12 cellular contexts compared by ENCODE assay signal in the genomic region with DNA sequence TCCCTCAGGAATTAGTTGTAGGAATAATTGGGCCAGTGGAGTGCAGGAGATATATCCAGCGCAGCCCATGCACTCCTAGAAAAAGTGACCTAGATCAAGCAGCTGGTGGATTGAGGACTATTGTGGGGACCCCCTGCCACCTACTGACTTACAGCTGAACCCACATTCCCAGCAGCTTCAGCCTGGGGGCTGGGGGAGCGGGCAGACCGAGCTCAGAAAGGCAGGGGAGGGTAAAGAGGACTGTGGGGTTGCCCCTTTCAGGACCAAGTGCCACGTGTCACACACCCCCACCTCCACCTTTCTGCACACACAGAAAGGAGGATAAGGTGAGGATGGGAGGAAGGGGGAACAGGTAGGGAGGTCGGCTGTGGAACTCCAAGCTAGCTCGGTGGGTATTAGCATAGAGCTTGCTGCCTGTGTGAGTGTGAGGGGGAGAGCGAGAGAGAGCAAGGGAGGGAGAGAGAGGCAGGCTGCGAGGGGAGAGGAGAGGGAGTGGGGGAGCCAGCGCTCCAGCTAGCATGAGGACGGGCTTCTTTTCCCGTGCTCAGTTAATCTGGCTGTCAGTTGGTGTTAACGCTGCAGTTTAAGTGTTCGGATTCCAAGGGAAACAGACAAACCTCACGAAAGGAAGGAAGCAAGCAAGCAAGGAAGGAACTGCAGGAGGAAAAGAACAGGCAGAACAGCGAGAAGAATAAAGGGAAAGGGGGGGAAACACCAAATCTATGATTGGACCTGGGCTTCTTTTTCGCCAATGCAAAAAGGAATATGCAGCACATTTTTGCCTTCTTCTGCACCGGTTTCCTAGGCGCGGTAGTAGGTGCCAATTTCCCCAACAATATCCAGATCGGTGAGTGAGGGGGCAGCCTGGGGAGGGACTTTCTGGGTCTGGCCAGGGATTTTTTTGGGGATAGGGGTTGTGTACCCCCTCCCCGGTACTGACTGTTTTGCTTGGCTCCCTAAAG. TPM values are rescaled to one million over a fixed set of nuclear protein-coding genes. Genes with fewer than 3 reads are reported as not detected.
A peak's percentile ranks its signal among the peaks of the same experiment; 100 is the strongest.
DNase-seq lines count a peak whose midpoint lies in the region; ATAC-seq and TF ChIP-seq lines count a peak whose summit lies in the region.
"Had no signal": no experiment of that assay in that cellular context is flagged by ENCODE, and none has a peak within 500 bp of the region (broad histone marks: within the 10 kb centered on the region; RNA-seq: fewer than 3 reads in every experiment).

TSS of gene GRIA1 (plus strand) at position 547 of the 962 bp plus-strand sequence.

- H3K27me3 Mint-ChIP-seq in CD14-positive monocyte (ENCODE audit: low read depth in 3 of 3) = peaks cover 11 to 26% (median 17%) of the 10 kb centered on the region in 3 donors

- H3K4me3 ChIP-seq in iPS DF 6.9 (ENCODE audit: low read length) = peak within 1 kb of the TSS; percentile 28; the same call in 1 of the 2 replicates
- peak within 1 kb of the TSS in 3 of 4 donors; percentile 6 to 21 (median 18) for H3K4me3 ChIP-seq in sigmoid colon
- H3K4me3 ChIP-seq: uterus had no signal

- intact Hi-C loops in sigmoid colon (cut with DNase I) = no loop called here
- intact Hi-C loops in CD14-positive monocyte (cut with micrococcal nuclease) = no loop called here

- WGBS in iPS DF 6.9 (ENCODE audit: insufficient coverage, insufficient read length) = no CpG with 5 or more reads among the region's 21 CpGs
- 12 to 16% methylated on average over 21 of the region's 21 CpGs for WGBS in sigmoid colon, 2 donors

- ATAC-seq in HG03520 (IDR thresholded peaks at IDR 0.05; ENCODE audit: unreplicated experiment) = no peak

- H3K27ac ChIP-seq in iPS DF 6.9 (ENCODE audit: low read length) (no peak within 1 kb of the TSS), sigmoid colon (no peak within 1 kb of the TSS)
- H3K27ac ChIP-seq: uterus had no signal

- DNase-seq in HCEC 1CT (peak; percentile 37), amniotic epithelial cell (ENCODE audit: low read depth) (peak; percentile 23), iPS DF 6.9 (ENCODE audit: low read depth, low spot score) (no peak), sigmoid colon (no peak), CD14-positive monocyte (ENCODE audit: low spot score) (no peak), NCI-H146 treated with DMSO at 0.1 percent for 48 hours (lab: John Stamatoyannopoulos, UW; ENCODE audit: unreplicated experiment) (no peak)
- no peak for DNase-seq in activated CD8-positive, alpha-beta memory T cell treated with anti-CD3 and anti-CD28 coated beads, Interleukin-2, amount 50 U/mL, for 4 hours
- DNase-seq: activated CD4-positive, CD25-positive, alpha-beta regulatory T cell treated with anti-CD3 and anti-CD28 coated beads, Interleukin-2, amount 50 U/mL, for 72 hours; stimulated activated CD4-positive, alpha-beta T cell treated with anti-CD3 and anti-CD28 coated beads, Interleukin-1b, Interleukin-23, amount 100 ng/mL, for 48 hours; uterus had no signal

- H3K4me1 ChIP-seq in iPS DF 6.9 (ENCODE audit: control insufficient read depth, insufficient read depth, low read length) (no peaks in the 10 kb centered on the region; the same call in 1 of the 2 replicates), sigmoid colon (no peaks in the 10 kb centered on the region)
- H3K4me1 ChIP-seq: uterus had no signal

- H3K4me1 Mint-ChIP-seq in CD14-positive monocyte = no peaks in the 10 kb centered on the region

- H3K9me3 ChIP-seq in iPS DF 6.9 (ENCODE audit: control insufficient read depth, insufficient read depth, low read length) (no peaks in the 10 kb centered on the region), sigmoid colon (no peaks in the 10 kb centered on the region)
- H3K9me3 ChIP-seq: uterus had no signal

- no peaks in the 10 kb centered on the region for H3K36me3 Mint-ChIP-seq in CD14-positive monocyte

- peak within 1 kb of the TSS in 1 of 2 donors; percentile 35 for H3K4me3 Mint-ChIP-seq in CD14-positive monocyte

- TF ChIP-seq CTCF in sigmoid colon (IDR thresholded peaks at IDR 0.05) (no peak), CD14-positive monocyte (IDR thresholded peaks at IDR 0.05) (no peak)

- TF ChIP-seq EP300 in sigmoid colon (IDR thresholded peaks at IDR 0.05) = no peak

- peak within 1 kb of the TSS in 1 of 7 donors; percentile 10 for H3K27ac Mint-ChIP-seq in CD14-positive monocyte

- TF ChIP-seq POLR2A in sigmoid colon (IDR thresholded peaks at IDR 0.05) = no peak

- H3K36me3 ChIP-seq in iPS DF 6.9 (ENCODE audit: control insufficient read depth, insufficient read depth, low read length) (no peaks in the 10 kb centered on the region), sigmoid colon (no peaks in the 10 kb centered on the region)
- H3K36me3 ChIP-seq: uterus had no signal

- H3K9me3 Mint-ChIP-seq in CD14-positive monocyte = peaks cover 0 to 2% (median 0%) of the 10 kb centered on the region in 7 donors

- no peaks in the 10 kb centered on the region for H3K27me3 ChIP-seq in iPS DF 6.9 (ENCODE audit: control insufficient read depth, insufficient read depth, low read length)
- peaks cover 0 to 26% (median 0%) of the 10 kb centered on the region in 3 donors for H3K27me3 ChIP-seq in sigmoid colon

RNA-seq across cellular contexts. Expression of gene GRIA1, which starts in this region (rescaled TPM):
- total RNA-seq in sigmoid colon = 1 to 10 TPM in 2 of 4 donors, under 1 TPM in 2; 0.36 to 1.5 (median 0.88) TPM
- under 1 TPM in 2 of 3 donors, not detected in 1; under 0.01 to 0.17 TPM for polyA plus RNA-seq in sigmoid colon
- not detected for polyA plus RNA-seq in CD14-positive monocyte
- total RNA-seq: H4 had no signal

Comparison
In these comparisons a context has a peak if more than half of its experiments do, and no peak if none do; other contexts are left out.
1. DNase-seq: peak in HCEC 1CT (single experiment) and amniotic epithelial cell (single experiment); none in iPS DF 6.9 (single experiment), sigmoid colon (single experiment), CD14-positive monocyte (single experiment), activated CD8-positive, alpha-beta memory T cell treated with anti-CD3 and anti-CD28 coated beads, Interleukin-2, amount 50 U/mL, for 4 hours (single experiment) and NCI-H146 treated with DMSO at 0.1 percent for 48 hours (single experiment).